In the genomic region with DNA sequence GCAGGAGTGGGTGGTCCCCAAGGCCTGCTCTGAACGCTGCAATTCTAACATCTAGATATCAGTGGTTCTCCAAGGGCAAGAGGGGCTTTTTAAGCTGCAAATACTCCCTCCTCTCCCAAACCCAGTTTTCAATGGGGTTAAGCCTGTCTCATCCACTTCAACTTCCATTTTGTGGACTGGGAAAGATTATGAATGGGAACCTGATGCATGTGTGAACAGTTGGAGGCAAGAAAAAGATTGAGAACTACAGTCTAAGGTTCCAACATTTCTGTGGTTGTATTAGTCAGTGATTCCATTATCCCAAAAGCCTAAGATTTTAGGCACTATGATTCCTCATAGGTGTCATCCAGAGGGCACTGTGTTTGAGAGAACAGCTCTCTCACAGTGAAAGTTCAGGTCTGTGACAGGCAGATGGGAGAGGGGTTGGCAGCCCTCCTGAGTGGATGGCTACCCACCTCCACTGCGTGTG, we compare ENCODE assay signal across 19 cellular contexts. TPM values are rescaled to one million over a fixed set of nuclear protein-coding genes. Genes with fewer than 3 reads are reported as not detected.
DNase-seq lines count a peak whose midpoint lies in the region; ATAC-seq, FAIRE-seq and TF ChIP-seq lines count a peak whose summit lies in the region.
"Had no signal": no experiment of that assay in that cellular context is flagged by ENCODE, and none has a peak within 500 bp of the region (broad histone marks: within the 10 kb centered on the region; RNA-seq: fewer than 3 reads in every experiment).

No MANE protein-coding gene starts in this region.

- no peaks in the 10 kb centered on the region for H4K20me1 ChIP-seq in astrocyte (ENCODE audit: insufficient read depth, low read length)
- H4K20me1 ChIP-seq in hepatocyte (ENCODE audit: insufficient read depth, poor library complexity, severe bottlenecking), result no peaks in the 10 kb centered on the region

- no peak for FAIRE-seq in astrocyte (lab: Jason Lieb, UNC)
- no peak for FAIRE-seq in urothelium cell line (lab: Jason Lieb, UNC)

- H3K27me3 ChIP-seq in astrocyte (ENCODE audit: insufficient read depth, low read length), result no peaks in the 10 kb centered on the region
- no peaks in the 10 kb centered on the region for H3K27me3 ChIP-seq in hepatocyte
- H3K27me3 ChIP-seq: cardiac muscle cell had no signal

- peaks cover 39% of the 10 kb centered on the region for H3K27me3 Mint-ChIP-seq in astrocyte (ENCODE audit: low read depth, unreplicated experiment)

- DNase-seq in HCEC 1CT, result peak; percentile 77
- peak; percentile 95 for DNase-seq in astrocyte (ENCODE audit: low read depth)
- DNase-seq in hepatocyte (ENCODE audit: low spot score), result no peak
- peak; percentile 39 for DNase-seq in urothelium cell line (ENCODE audit: low spot score)
- no peak for DNase-seq in GF-D8 (lab: John Stamatoyannopoulos, UW)
- DNase-seq in NCI-H446 (lab: John Stamatoyannopoulos, UW), result no peak
- DNase-seq: activated CD8-positive, alpha-beta memory T cell treated with anti-CD3 and anti-CD28 coated beads, Interleukin-2, amount 10 ng/mL, durations not matched to agents 7 days and 5 days; activated naive CD4-positive, alpha-beta T cell; CD8-positive, alpha-beta T cell; kidney glomerular epithelial cell; NCI-H187 treated with DMSO at 0.1 percent for 48 hours; RPMI8226; stomach had no signal

- TF ChIP-seq CTCF in astrocyte (IDR thresholded peaks at IDR 0.05; ENCODE audit: insufficient read depth, low read depth, low read length) (no peak), hepatocyte (IDR thresholded peaks at IDR 0.05; ENCODE audit: poor library complexity) (no peak)

- peak overlapping the region; percentile 32 for H3K9ac ChIP-seq in astrocyte (ENCODE audit: low read length)
- H3K9ac ChIP-seq: parathyroid adenoma had no signal

- 85% methylated on average over 2 of the region's 2 CpGs for WGBS in hepatocyte (ENCODE audit: low lambda C conversion rate, missing lambda C conversion rate)

- H3K79me2 ChIP-seq in astrocyte (ENCODE audit: insufficient read depth, low read length) (no peaks in the 10 kb centered on the region), hepatocyte (peaks cover 8% of the 10 kb centered on the region)
- H3K79me2 ChIP-seq: parathyroid adenoma had no signal

- no peaks in the 10 kb centered on the region for H3K36me3 Mint-ChIP-seq in astrocyte (ENCODE audit: low read depth, unreplicated experiment)
- H3K36me3 Mint-ChIP-seq: CD8-positive, alpha-beta T cell had no signal

- H3K9me3 ChIP-seq in astrocyte (ENCODE audit: insufficient read depth, low read depth, low read length), result no peaks in the 10 kb centered on the region
- H3K9me3 ChIP-seq in hepatocyte (ENCODE audit: low read depth), result no peaks in the 10 kb centered on the region
- H3K9me3 ChIP-seq: heart left ventricle, stomach had no signal

- H3K9me2 ChIP-seq in hepatocyte (replicated peaks; ENCODE audit: insufficient read depth), result no peaks in the 10 kb centered on the region

- no peak overlapping the region for H3K4me3 ChIP-seq in astrocyte (ENCODE audit: insufficient read depth, low read depth, low read length)
- no peak overlapping the region for H3K4me3 ChIP-seq in hepatocyte
- H3K4me3 ChIP-seq: cardiac muscle cell, heart left ventricle, stomach had no signal

- H3K4me3 Mint-ChIP-seq in astrocyte (ENCODE audit: unreplicated experiment), result no peak overlapping the region
- H3K4me3 Mint-ChIP-seq: activated CD8-positive, alpha-beta memory T cell treated with anti-CD3 and anti-CD28 coated beads, Interleukin-2, amount 10 ng/mL, durations not matched to agents 7 days and 5 days; CD8-positive, alpha-beta T cell; T-helper 1 cell treated with Interleukin-12 subunit alpha and Interleukin-12 subunit beta and Interleukin-4 antibody, amounts not matched to agents 30 μg/mL and 1 μg/mL, for 36 hours had no signal

- H3K36me3 ChIP-seq in astrocyte (ENCODE audit: insufficient read depth, low read length) (no peaks in the 10 kb centered on the region), hepatocyte (replicated peaks; ENCODE audit: insufficient read depth, low read depth) (no peaks in the 10 kb centered on the region)
- H3K36me3 ChIP-seq: cardiac muscle cell, heart left ventricle had no signal

- H3K4me1 ChIP-seq in astrocyte (ENCODE audit: insufficient read depth, low read length) (peaks cover 18% of the 10 kb centered on the region), hepatocyte (ENCODE audit: insufficient read depth) (peaks cover 54% of the 10 kb centered on the region)
- H3K4me1 ChIP-seq: heart left ventricle had no signal

- peaks cover 14% of the 10 kb centered on the region for H3K4me1 Mint-ChIP-seq in astrocyte (ENCODE audit: low read depth, unreplicated experiment)
- H3K4me1 Mint-ChIP-seq: activated CD8-positive, alpha-beta memory T cell treated with anti-CD3 and anti-CD28 coated beads, Interleukin-2, amount 10 ng/mL, durations not matched to agents 7 days and 5 days had no signal

- peak overlapping the region; percentile 59 for H3K4me2 ChIP-seq in astrocyte (ENCODE audit: low read length)
- no peak overlapping the region for H3K4me2 ChIP-seq in hepatocyte

- H3K9me3 Mint-ChIP-seq in astrocyte (ENCODE audit: unreplicated experiment), result no peaks in the 10 kb centered on the region
- H3K9me3 Mint-ChIP-seq: CD8-positive, alpha-beta T cell had no signal

- H3K27ac Mint-ChIP-seq in astrocyte (ENCODE audit: unreplicated experiment), result peak overlapping the region; percentile 53
- H3K27ac Mint-ChIP-seq: activated CD8-positive, alpha-beta memory T cell treated with anti-CD3 and anti-CD28 coated beads, Interleukin-2, amount 10 ng/mL, durations not matched to agents 7 days and 5 days; CD8-positive, alpha-beta T cell; T-helper 1 cell treated with Interleukin-12 subunit alpha and Interleukin-12 subunit beta and Interleukin-4 antibody, amounts not matched to agents 30 μg/mL and 1 μg/mL, for 36 hours had no signal

- ATAC-seq in GM18861 (IDR thresholded peaks at IDR 0.05; ENCODE audit: unreplicated experiment), result no peak
- ATAC-seq: activated CD8-positive, alpha-beta memory T cell treated with anti-CD3 and anti-CD28 coated beads, Interleukin-2, amount 10 ng/mL, durations not matched to agents 7 days and 5 days; CD8-positive, alpha-beta T cell; heart left ventricle had no signal

- peak overlapping the region; percentile 43 for H2AFZ ChIP-seq in astrocyte (ENCODE audit: low read depth, low read length)
- H2AFZ ChIP-seq in hepatocyte, result no peak overlapping the region
- H2AFZ ChIP-seq: parathyroid adenoma had no signal

- H3K27ac ChIP-seq in astrocyte (ENCODE audit: low read depth, low read length) (peak overlapping the region; percentile 64), hepatocyte (peak overlapping the region; percentile 100)
- H3K27ac ChIP-seq: cardiac muscle cell, heart left ventricle, parathyroid adenoma, stomach had no signal

RNA-seq across cellular contexts. Expression of a gene that starts 53.7 kb away (rescaled TPM):
- total RNA-seq in astrocyte (not detected in 2 replicates), hepatocyte (66.7 and 88.0 TPM in 2 replicates)
- polyA plus RNA-seq in hepatocyte, result 27.9 and 38.2 TPM in 2 replicates
- total RNA-seq: activated CD8-positive, alpha-beta memory T cell treated with anti-CD3 and anti-CD28 coated beads, Interleukin-2, amount 10 ng/mL, durations not matched to agents 7 days and 5 days; CD8-positive, alpha-beta T cell; heart left ventricle; MCF 10A had no signal
- polyA plus RNA-seq: cardiac muscle cell had no signal

Comparison
In these comparisons a context has a peak if more than half of its experiments do, and no peak if none do; other contexts are left out.
1. DNase-seq: peak in HCEC 1CT (single experiment), astrocyte (single experiment) and urothelium cell line (single experiment); none in hepatocyte (single experiment), GF-D8 (single experiment) and NCI-H446 (0 of 2).
2. RNA of a gene that starts 53.7 kb away (total RNA-seq): 66.7 to 88.0 TPM in hepatocyte; not detected in astrocyte; every median in the first group is over 10 times any median in the second.